10 cellular contexts compared by ENCODE assay signal in genomic region chr2:85135066-85135914, GRCh38. TPM values are rescaled to one million over a fixed set of nuclear protein-coding genes. Genes with fewer than 3 reads are reported as not detected.
DNase-seq lines count a peak whose midpoint lies in the region; ATAC-seq and TF ChIP-seq lines count a peak whose summit lies in the region.
"Had no signal": no experiment of that assay in that cellular context is flagged by ENCODE, and none has a peak within 500 bp of the region (broad histone marks: within the 10 kb centered on the region; RNA-seq: fewer than 3 reads in every experiment).

No MANE protein-coding gene starts in this region.

- DNase-seq in GM23338 (ENCODE audit: low spot score) (peak; percentile 98), astrocyte of the hippocampus (ENCODE audit: low read depth, low spot score) (peak; percentile 47), gastrocnemius medialis (no peak), HCEC 1CT (no peak), NCI-H187 (lab: John Stamatoyannopoulos, UW) (no peak), DMS 273 (lab: John Stamatoyannopoulos, UW; ENCODE audit: unreplicated experiment) (no peak)
- DNase-seq: activated CD4-positive, alpha-beta T cell treated with anti-CD3 and anti-CD28 coated beads, Interleukin-2, amount 10 ng/mL, durations not matched to agents 7 days and 5 days had no signal

- ATAC-seq in GM23338 (peak; percentile 53), gastrocnemius medialis (no peak), GM18909 (IDR thresholded peaks at IDR 0.05; ENCODE audit: poor library complexity, unreplicated experiment) (no peak)
- ATAC-seq: body of pancreas had no signal

- in situ Hi-C loops in gastrocnemius medialis (cut with MboI; ENCODE audit: low sequenced_read_pairs in 4 of 4) = loop anchor here in 1 of 4 donors (5.0 kb wide), 1 partner anchor 147 kb away; no protein-coding TSS in a partner anchor

- no peaks in the 10 kb centered on the region for H3K9me3 Mint-ChIP-seq in GM23338
- H3K9me3 Mint-ChIP-seq: activated CD4-positive, alpha-beta T cell treated with anti-CD3 and anti-CD28 coated beads, Interleukin-2, amount 10 ng/mL, durations not matched to agents 7 days and 5 days had no signal

- H3K36me3 ChIP-seq in GM23338 (ENCODE audit: insufficient read depth) (peaks cover 24% of the 10 kb centered on the region; the same call in 1 of the 2 replicates), iPS-18a (ENCODE audit: control insufficient read depth, low read depth, low read length) (peaks cover 23% of the 10 kb centered on the region), gastrocnemius medialis (no peaks in the 10 kb centered on the region)

- peak overlapping the region; percentile 91 for H3K9ac ChIP-seq in iPS-18a (ENCODE audit: low read length)

- H3K27ac Mint-ChIP-seq in GM23338 = peak overlapping the region; percentile 98
- H3K27ac Mint-ChIP-seq: activated CD4-positive, alpha-beta T cell treated with anti-CD3 and anti-CD28 coated beads, Interleukin-2, amount 10 ng/mL, durations not matched to agents 7 days and 5 days had no signal

- peaks cover 71% of the 10 kb centered on the region for H3K79me2 ChIP-seq in GM23338 (replicated peaks; ENCODE audit: insufficient read depth)

- H3K4me2 ChIP-seq in GM23338 = peak overlapping the region; percentile 99

- peaks cover 19% of the 10 kb centered on the region for H3K27me3 Mint-ChIP-seq in GM23338 (ENCODE audit: insufficient read depth, low read depth, poor library complexity)

- H3K9me3 ChIP-seq in iPS-18a (ENCODE audit: control insufficient read depth, low read depth, low read length) (no peaks in the 10 kb centered on the region), gastrocnemius medialis (no peaks in the 10 kb centered on the region)
- H3K9me3 ChIP-seq: body of pancreas had no signal

- peaks cover 9% of the 10 kb centered on the region for H3F3A ChIP-seq in GM23338 (replicated peaks; ENCODE audit: low read depth)

- intact Hi-C loops in gastrocnemius medialis (cut with DNase I; ENCODE audit: low total_unique reads) = no loop called here

- H3K27ac ChIP-seq in GM23338 (ENCODE audit: low read depth) = peak overlapping the region; percentile 100
- H3K27ac ChIP-seq in iPS-18a (ENCODE audit: low read length) = peak overlapping the region; percentile 90
- peak overlapping the region in 2 of 4 donors; percentile 75 to 83 for H3K27ac ChIP-seq in gastrocnemius medialis

- no peak overlapping the region for H2AFZ ChIP-seq in GM23338

- peak overlapping the region; percentile 91 for H3K4me3 ChIP-seq in GM23338
- peak overlapping the region; percentile 91 for H3K4me3 ChIP-seq in iPS-18a (ENCODE audit: low read length)
- H3K4me3 ChIP-seq in gastrocnemius medialis = peak overlapping the region; percentile 66 to 94 (median 80)
- H3K4me3 ChIP-seq: body of pancreas had no signal

- H3K27me3 ChIP-seq in GM23338 (ENCODE audit: insufficient read depth) (0 out of 2 replicates have a peak, but pooled peaks cover 4% of the 10 kb centered on the region), iPS-18a (ENCODE audit: control insufficient read depth, insufficient read depth, low read length) (peaks cover 15% of the 10 kb centered on the region), gastrocnemius medialis (no peaks in the 10 kb centered on the region)
- H3K27me3 ChIP-seq: body of pancreas had no signal

- H3K4me1 Mint-ChIP-seq in GM23338 = peaks cover 65% of the 10 kb centered on the region

- peaks cover 61% of the 10 kb centered on the region for H3K4me1 ChIP-seq in GM23338 (ENCODE audit: insufficient read depth)
- H3K4me1 ChIP-seq in iPS-18a (ENCODE audit: control insufficient read depth, low read depth, low read length) = peaks cover 21% of the 10 kb centered on the region
- H3K4me1 ChIP-seq in gastrocnemius medialis = peaks cover 16 to 33% of the 10 kb centered on the region in 2 donors

- H3K4me3 Mint-ChIP-seq in GM23338 = peak overlapping the region; percentile 81

- peaks cover 60% of the 10 kb centered on the region for H3K36me3 Mint-ChIP-seq in GM23338 (ENCODE audit: low read depth)

- no peaks in the 10 kb centered on the region for H3K9me2 ChIP-seq in GM23338 (ENCODE audit: insufficient read depth)

- TF ChIP-seq CTCF in GM23338 (conservative IDR thresholded peaks at IDR 0.05; ENCODE audit: low read depth in 2 of 2) (no peak; a peak in 1 of 4 replicates), gastrocnemius medialis (IDR thresholded peaks at IDR 0.05 in 4 of 5, conservative IDR thresholded peaks at IDR 0.05 in 1 of 5) (no peak)

- H4K20me1 ChIP-seq in GM23338 (replicated peaks; ENCODE audit: insufficient read depth) = peaks cover 52% of the 10 kb centered on the region

- no peak for TF ChIP-seq POLR2A in gastrocnemius medialis (IDR thresholded peaks at IDR 0.05)

TF ChIP-seq in GM23338, 12 proteins besides CTCF, POLR2A, EP300 and RAD21:
- peak; percentile 57 for TF ChIP-seq ETS1 (IDR thresholded peaks at IDR 0.05)
- TF ChIP-seq JUNB (IDR thresholded peaks at IDR 0.05; ENCODE audit: unreplicated experiment) = no peak
- TF ChIP-seq ZNF331 (CRISPR knock-in tag; IDR thresholded peaks at IDR 0.05; ENCODE audit: low read depth) = no peak
- peak; percentile 60 for TF ChIP-seq POLR2AphosphoS5 (IDR thresholded peaks at IDR 0.05; ENCODE audit: low read depth)
- TF ChIP-seq CREB1 (CRISPR knock-in tag; IDR thresholded peaks at IDR 0.05; ENCODE audit: low read depth) = peak; percentile 79
- peak; percentile 100 for TF ChIP-seq NANOG (IDR thresholded peaks at IDR 0.05; ENCODE audit: borderline replicate concordance)

RNA-seq across cellular contexts. Expression of gene TCF7L1, which starts 2.1 kb away (rescaled TPM):
- total RNA-seq in GM23338 (2014; rRNA removed; shearing (Covaris generic)) = 42.4 and 47.3 TPM in 2 replicates
- polyA plus RNA-seq in GM23338 (2016; fragmentation: Nextera tagmentation; extraction: Ambion mirVana) = 101 and 113 TPM in 2 replicates
- 1 to 10 TPM; 1.1 to 3.9 (median 2.8) TPM for total RNA-seq in gastrocnemius medialis
- total RNA-seq: activated CD4-positive, alpha-beta T cell treated with anti-CD3 and anti-CD28 coated beads, Interleukin-2, amount 10 ng/mL, durations not matched to agents 7 days and 5 days had no signal

Comparison
In these comparisons a context has a peak if more than half of its experiments do, and no peak if none do; other contexts are left out.
1. DNase-seq: peak in GM23338 (single experiment) and astrocyte of the hippocampus (single experiment); none in gastrocnemius medialis (0 of 2), HCEC 1CT (single experiment), NCI-H187 (0 of 2) and DMS 273 (single experiment).
2. Peak in every context shown above with its lines, with median percentiles within 50 percentile points of each other: H3K4me3 ChIP-seq.